8 cellular contexts compared by ENCODE assay signal in genomic region chr20:18566892-18567738, GRCh38. TPM values are rescaled to one million over a fixed set of nuclear protein-coding genes. Genes with fewer than 3 reads are reported as not detected.
DNase-seq lines count a peak whose midpoint lies in the region; ATAC-seq and TF ChIP-seq lines count a peak whose summit lies in the region.

TSS of gene SMIM26 (plus strand) at chr20:18567432. CDS start at chr20:18567479, 47 bp downstream.

- H3K9me3 Mint-ChIP-seq in activated naive CD4-positive, alpha-beta T cell treated with anti-CD3 and anti-CD28 coated beads for 36 hours, result peaks cover 3% of the 10 kb centered on the region

- CTCF ChIA-PET in activated naive CD4-positive, alpha-beta T cell treated with anti-CD3 and anti-CD28 coated beads for 36 hours (lab: Charles Lee), result no interaction called here

- H3K27me3 Mint-ChIP-seq in activated naive CD4-positive, alpha-beta T cell treated with anti-CD3 and anti-CD28 coated beads for 36 hours (ENCODE audit: low read depth), result no peaks in the 10 kb centered on the region

- intact Hi-C loops in activated naive CD4-positive, alpha-beta T cell treated with anti-CD3 and anti-CD28 coated beads for 36 hours (cut with micrococcal nuclease), result loop anchor here (1.0 to 10.0 kb wide), 12 partner anchors 20 to 1488 kb away; partner anchors contain the start of genes CFAP61, CRNKL1, DZANK1 and KAT14

- peak; percentile 99 for ATAC-seq in gastroesophageal sphincter

- H3K27ac Mint-ChIP-seq in activated naive CD4-positive, alpha-beta T cell treated with anti-CD3 and anti-CD28 coated beads for 36 hours, result peak within 1 kb of the TSS; percentile 95

- peaks cover 0 to 46% of the 10 kb centered on the region in 2 donors for H3K36me3 ChIP-seq in gastroesophageal sphincter

- no peak for TF ChIP-seq EP300 in gastroesophageal sphincter (IDR thresholded peaks at IDR 0.05)

- WGBS in gastroesophageal sphincter (ENCODE audit: low coverage in 1 of 2), 2 donors, result 0 to 1% methylated on average over 10 to 27 of the region's 51 CpGs

- H3K27me3 ChIP-seq in gastroesophageal sphincter, result no peaks in the 10 kb centered on the region

- peaks cover 31% of the 10 kb centered on the region for H3K36me3 Mint-ChIP-seq in activated naive CD4-positive, alpha-beta T cell treated with anti-CD3 and anti-CD28 coated beads for 36 hours (ENCODE audit: low read depth)

- H3K27ac ChIP-seq in gastroesophageal sphincter, result peak within 1 kb of the TSS; percentile 75 to 93 (median 87)

- H3K4me3 Mint-ChIP-seq in activated naive CD4-positive, alpha-beta T cell treated with anti-CD3 and anti-CD28 coated beads for 36 hours, result peak within 1 kb of the TSS; percentile 94

- no peak for TF ChIP-seq CTCF in HFF-Myc (IDR thresholded peaks at IDR 0.05; ENCODE audit: low read depth, low read length, missing control alignments)
- TF ChIP-seq CTCF in gastroesophageal sphincter (IDR thresholded peaks at IDR 0.05), result no peak

- DNase-seq in GM03348 (ENCODE audit: low spot score), result peak; percentile 95
- peak; percentile 74 for DNase-seq in HFF-Myc (ENCODE audit: extremely low read depth, low read depth)
- peak; percentile 95 for DNase-seq in NAMALWA (ENCODE audit: low spot score)
- DNase-seq in SK-N-DZ (ENCODE audit: low spot score), result peak; percentile 87
- DNase-seq in activated naive CD4-positive, alpha-beta T cell treated with anti-CD3 and anti-CD28 coated beads for 36 hours, result peak; percentile 95
- peak; percentile 47 for DNase-seq in non-pigmented ciliary epithelial cell (ENCODE audit: low read depth)
- DNase-seq in superior temporal gyrus (ENCODE audit: extremely low spot score), result peak; percentile 93

- TF ChIP-seq POLR2A in gastroesophageal sphincter (IDR thresholded peaks at IDR 0.05), result peak; percentile 30 to 51

- H3K4me1 ChIP-seq in gastroesophageal sphincter, result peaks cover 0 to 21% (median 0%) of the 10 kb centered on the region in 3 donors

- no peaks in the 10 kb centered on the region for H3K9me3 ChIP-seq in gastroesophageal sphincter

- H3K4me3 ChIP-seq in HFF-Myc (replicated peaks; ENCODE audit: low read depth, low read length) (peak within 1 kb of the TSS; percentile 78), gastroesophageal sphincter (peak within 1 kb of the TSS; percentile 63 to 68)

- H3K4me1 Mint-ChIP-seq in activated naive CD4-positive, alpha-beta T cell treated with anti-CD3 and anti-CD28 coated beads for 36 hours (ENCODE audit: low read depth), result peaks cover 19% of the 10 kb centered on the region

RNA-seq across cellular contexts. Expression of gene SMIM26, which starts in this region (rescaled TPM):
- 146 and 179 TPM in 2 replicates for polyA plus RNA-seq in SK-N-DZ (2014; cell fraction: cytosol; rRNA removed)
- 116 and 134 TPM in 2 replicates for polyA plus RNA-seq in SK-N-DZ (2014; cell fraction: nucleus; rRNA removed)
- total RNA-seq in activated naive CD4-positive, alpha-beta T cell treated with anti-CD3 and anti-CD28 coated beads for 36 hours, result 10 to 100 TPM; 57.3 to 60.0 TPM
- total RNA-seq in gastroesophageal sphincter, result 100 to 1,000 TPM in 3 of 4 donors, 10 to 100 TPM in 1; 94.3 to 217 (median 164) TPM

Comparison
In these comparisons a context has a peak if more than half of its experiments do, and no peak if none do; other contexts are left out.
1. Peak in every context shown above with its lines: DNase-seq, ATAC-seq, H3K4me3 ChIP-seq and H3K27ac ChIP-seq.